19 cellular contexts compared by ENCODE assay signal in genomic region chr14:83287300-83287699, GRCh38.
DNase-seq lines count a peak whose midpoint lies in the region; ATAC-seq and TF ChIP-seq lines count a peak whose summit lies in the region.
"Had no signal": no experiment of that assay in that cellular context is flagged by ENCODE, and none has a peak within 500 bp of the region (broad histone marks: within the 10 kb centered on the region; RNA-seq: fewer than 3 reads in every experiment).

No MANE protein-coding gene starts in this region.

- peak; percentile 67 for ATAC-seq in body of pancreas
- no peak for ATAC-seq in HG03354 (IDR thresholded peaks at IDR 0.05; ENCODE audit: poor library complexity, severe bottlenecking, unreplicated experiment)
- no peak for ATAC-seq in GM18511 (IDR thresholded peaks at IDR 0.05; ENCODE audit: unreplicated experiment)

- no peak overlapping the region for H2AFZ ChIP-seq in H9 (ENCODE audit: low read length)

- H4K91ac ChIP-seq in H9 (ENCODE audit: insufficient read length, low read depth, low read length): no peak overlapping the region

- no peak overlapping the region for H3T11ph ChIP-seq in H9 (ENCODE audit: low read length)

- H3K27me3 ChIP-seq in body of pancreas (no peaks in the 10 kb centered on the region), H9 (ENCODE audit: insufficient read depth, low read length) (no peaks in the 10 kb centered on the region)
- H3K27me3 ChIP-seq: BE2C, BLaER1 had no signal

- WGBS in body of pancreas, 2 donors: 13 to 15% methylated on average over 2 of the region's 2 CpGs
- WGBS in H9 (ENCODE audit: extremely low coverage, insufficient read length, low lambda C conversion rate): no CpG with 5 or more reads among the region's 2 CpGs

- no peaks in the 10 kb centered on the region for H4K20me1 ChIP-seq in H9 (ENCODE audit: control insufficient read depth, insufficient read depth, insufficient read length)
- H4K20me1 ChIP-seq: BLaER1 had no signal

- H3K27ac ChIP-seq in body of pancreas: no peak overlapping the region
- H3K27ac ChIP-seq in H9 (ENCODE audit: insufficient read length, low read depth, low read length): no peak overlapping the region
- H3K27ac ChIP-seq: BLaER1 had no signal

- H3K36me3 Mint-ChIP-seq in H9 (ENCODE audit: insufficient read depth in 1 of 3, low read depth in 3 of 3): no peaks in the 10 kb centered on the region; a peak in 1 of 7 replicates
- H3K36me3 Mint-ChIP-seq: CD14-positive monocyte; CD4-positive, alpha-beta memory T cell; CD4-positive, CD25-positive, alpha-beta regulatory T cell; CD8-positive, alpha-beta memory T cell had no signal

- TF ChIP-seq POLR2A in body of pancreas (IDR thresholded peaks at IDR 0.05): no peak

- no peak overlapping the region for H3K18ac ChIP-seq in H9 (ENCODE audit: insufficient read length, low read depth, low read length)

- intact Hi-C loops in body of pancreas (cut with DNase I): no loop called here

- no peak overlapping the region for H3K4me3 ChIP-seq in body of pancreas
- H3K4me3 ChIP-seq: BLaER1 had no signal

- H2BK15ac ChIP-seq in H9 (ENCODE audit: low read depth, low read length): no peak overlapping the region

- no peak overlapping the region for H2BK20ac ChIP-seq in H9 (ENCODE audit: low read depth, low read length, poor library complexity, severe bottlenecking)

- no peak overlapping the region for H3K4me3 Mint-ChIP-seq in H9
- H3K4me3 Mint-ChIP-seq: CD14-positive monocyte; CD4-positive, alpha-beta memory T cell; CD4-positive, CD25-positive, alpha-beta regulatory T cell; CD8-positive, alpha-beta memory T cell had no signal

- H3K9me3 ChIP-seq in body of pancreas (no peaks in the 10 kb centered on the region), H9 (ENCODE audit: control insufficient read depth, low read depth, low read length) (no peaks in the 10 kb centered on the region)
- H3K9me3 ChIP-seq: BE2C, BLaER1 had no signal

- H3K23ac ChIP-seq in H9 (ENCODE audit: insufficient read length, low read depth, low read length): no peak overlapping the region

- H4K5ac ChIP-seq in H9 (ENCODE audit: insufficient read length, low read depth, low read length): no peak overlapping the region

- no peak overlapping the region for H3K14ac ChIP-seq in H9 (ENCODE audit: insufficient read depth, low read length)

- DNase-seq in DMS53 (lab: John Stamatoyannopoulos, UW) (peak; percentile 83), DMS53 treated with DMSO at 0.1 percent for 48 hours (lab: John Stamatoyannopoulos, UW; ENCODE audit: unreplicated experiment) (peak; percentile 73), body of pancreas (peak in 1 of 4 donors; percentile 5), renal cortical epithelial cell (ENCODE audit: low read depth) (peak; percentile 49), H9 (no peak)
- DNase-seq: 8988T; ACHN; BE2C; C1 segment of cervical spinal cord; CD4-positive, alpha-beta memory T cell; CD4-positive, CD25-positive, alpha-beta regulatory T cell; CD8-positive, alpha-beta memory T cell; COR-L47; DMS79 treated with DMSO at 0.1 percent for 48 hours; GF-D8 had no signal

- no peak overlapping the region for H2BK5ac ChIP-seq in H9 (ENCODE audit: insufficient read length, low read length)

- H2AK5ac ChIP-seq in H9 (ENCODE audit: insufficient read length, low read length): no peak overlapping the region

- no peaks in the 10 kb centered on the region for H3K79me1 ChIP-seq in H9 (ENCODE audit: insufficient read depth, low read depth, low read length, poor library complexity, severe bottlenecking)

- H3K27me3 Mint-ChIP-seq in H9 (ENCODE audit: low read depth): no peaks in the 10 kb centered on the region
- H3K27me3 Mint-ChIP-seq: CD4-positive, alpha-beta memory T cell; CD4-positive, CD25-positive, alpha-beta regulatory T cell; CD8-positive, alpha-beta memory T cell had no signal

- no peaks in the 10 kb centered on the region for H3K9me3 Mint-ChIP-seq in H9

- H3K4me2 ChIP-seq in H9 (ENCODE audit: insufficient read depth, insufficient read length, low read length): no peak overlapping the region
- H3K4me2 ChIP-seq: BLaER1 had no signal

- H3K23me2 ChIP-seq in H9 (ENCODE audit: insufficient read length, low read depth, low read length, poor library complexity, severe bottlenecking): no peaks in the 10 kb centered on the region

- 0 out of 4 replicates have a peak, but pooled peaks cover 0 to 2% of the 10 kb centered on the region in 2 experiments for H3K4me1 Mint-ChIP-seq in H9
- H3K4me1 Mint-ChIP-seq: CD4-positive, alpha-beta memory T cell; CD4-positive, CD25-positive, alpha-beta regulatory T cell; CD8-positive, alpha-beta memory T cell had no signal

- no peak for TF ChIP-seq CTCF in body of pancreas (IDR thresholded peaks at IDR 0.05)
- TF ChIP-seq CTCF in H9 (conservative IDR thresholded peaks at IDR 0.05): no peak

- H3K9ac ChIP-seq in H9 (ENCODE audit: extremely low read depth, insufficient read length, low read length): no peak overlapping the region
- H3K9ac ChIP-seq: BLaER1 had no signal

- H3K4ac ChIP-seq in H9 (ENCODE audit: low read depth, low read length): no peak overlapping the region

- no peak overlapping the region for H3K27ac Mint-ChIP-seq in H9
- H3K27ac Mint-ChIP-seq: CD14-positive monocyte; CD4-positive, alpha-beta memory T cell; CD4-positive, CD25-positive, alpha-beta regulatory T cell; CD8-positive, alpha-beta memory T cell had no signal

- no peaks in the 10 kb centered on the region for H3K36me3 ChIP-seq in body of pancreas (replicated peaks in 1 of 2; ENCODE audit: insufficient read depth in 1 of 2, low read depth in 2 of 2)
- H3K36me3 ChIP-seq: BE2C, BLaER1 had no signal

- no peaks in the 10 kb centered on the region for H3K79me2 ChIP-seq in H9 (ENCODE audit: insufficient read depth, low read length)

- H4K8ac ChIP-seq in H9 (replicated peaks; ENCODE audit: insufficient read length, low read depth, low read length): no peak overlapping the region

- no peak overlapping the region for H2BK12ac ChIP-seq in H9 (ENCODE audit: insufficient read length, low read depth, low read length)

- H3K56ac ChIP-seq in H9 (ENCODE audit: insufficient read length, low read depth, low read length): no peak overlapping the region

- no peak overlapping the region for H2BK120ac ChIP-seq in H9 (ENCODE audit: low read depth, low read length, poor library complexity, severe bottlenecking)

- peaks cover 9% of the 10 kb centered on the region for H3K4me1 ChIP-seq in body of pancreas
- H3K4me1 ChIP-seq in H9 (ENCODE audit: insufficient read depth, low read length): no peaks in the 10 kb centered on the region
- H3K4me1 ChIP-seq: BE2C, BLaER1 had no signal
